Comparison of ENCODE assay signal across 8 cellular contexts in genomic region chr7:43649755-43650274, GRCh38.
DNase-seq lines count a peak whose midpoint lies in the region; ATAC-seq and TF ChIP-seq lines count a peak whose summit lies in the region.

No MANE protein-coding gene starts in this region.

- no peak for TF ChIP-seq CTCF in esophagus muscularis mucosa (IDR thresholded peaks at IDR 0.05)

- H3K36me3 ChIP-seq in esophagus muscularis mucosa: peaks cover 0 to 1% (median 0%) of the 10 kb centered on the region in 4 donors

- H3K4me1 ChIP-seq in esophagus muscularis mucosa: peaks cover 72 to 75% (median 74%) of the 10 kb centered on the region in 4 donors

- H3K27ac ChIP-seq in esophagus muscularis mucosa (replicated peaks in 1 of 4): peak overlapping the region; percentile 73 to 94 (median 92)

- intact Hi-C loops in esophagus muscularis mucosa (cut with DNase I): loop anchor here (5.0 kb wide), 1 partner anchor 68 kb away; the partner anchor contains the start of gene STK17A

- DNase-seq in ELR (ENCODE audit: low read depth) (peak; percentile 85), HT1080 (ENCODE audit: low read depth) (peak; percentile 93), esophagus muscularis mucosa (ENCODE audit: extremely low spot score) (no peak), NCI-H128 (lab: John Stamatoyannopoulos, UW; ENCODE audit: unreplicated experiment) (no peak), NCI-H1436 treated with DMSO at 0.1 percent for 48 hours (lab: John Stamatoyannopoulos, UW) (no peak)
- DNase-seq in activated CD4-positive, alpha-beta T cell treated with anti-CD3 and anti-CD28 coated beads for 1 hour: peak; percentile 47
- DNase-seq in stimulated activated CD8-positive, alpha-beta memory T cell treated with anti-CD3 and anti-CD28 coated beads, Interleukin-15, amount 100 ng/mL, for 48 hours (ENCODE audit: low read depth in 2 of 2): peak; percentile 46 to 50

- no peaks in the 10 kb centered on the region for H3K27me3 ChIP-seq in esophagus muscularis mucosa

- WGBS in esophagus muscularis mucosa: 77% methylated on average over 4 of the region's 4 CpGs

- peak; percentile 63 for ATAC-seq in GM21423 (IDR thresholded peaks at IDR 0.05; ENCODE audit: unreplicated experiment)

- no peak for TF ChIP-seq EP300 in esophagus muscularis mucosa (IDR thresholded peaks at IDR 0.05)

- no peak overlapping the region for H3K4me3 ChIP-seq in esophagus muscularis mucosa

- TF ChIP-seq POLR2A in esophagus muscularis mucosa (IDR thresholded peaks at IDR 0.05; ENCODE audit: low read depth): no peak

- no peaks in the 10 kb centered on the region for H3K9me3 ChIP-seq in esophagus muscularis mucosa

Comparison
In these comparisons a context has a peak if more than half of its experiments do, and no peak if none do; other contexts are left out.
1. DNase-seq: peak in ELR (single experiment), HT1080 (single experiment), activated CD4-positive, alpha-beta T cell treated with anti-CD3 and anti-CD28 coated beads for 1 hour (single experiment) and stimulated activated CD8-positive, alpha-beta memory T cell treated with anti-CD3 and anti-CD28 coated beads, Interleukin-15, amount 100 ng/mL, for 48 hours (2 of 2); none in esophagus muscularis mucosa (single experiment), NCI-H128 (single experiment) and NCI-H1436 treated with DMSO at 0.1 percent for 48 hours (single experiment).